Comparison of ENCODE assay signal across 7 cellular contexts in the genomic region with DNA sequence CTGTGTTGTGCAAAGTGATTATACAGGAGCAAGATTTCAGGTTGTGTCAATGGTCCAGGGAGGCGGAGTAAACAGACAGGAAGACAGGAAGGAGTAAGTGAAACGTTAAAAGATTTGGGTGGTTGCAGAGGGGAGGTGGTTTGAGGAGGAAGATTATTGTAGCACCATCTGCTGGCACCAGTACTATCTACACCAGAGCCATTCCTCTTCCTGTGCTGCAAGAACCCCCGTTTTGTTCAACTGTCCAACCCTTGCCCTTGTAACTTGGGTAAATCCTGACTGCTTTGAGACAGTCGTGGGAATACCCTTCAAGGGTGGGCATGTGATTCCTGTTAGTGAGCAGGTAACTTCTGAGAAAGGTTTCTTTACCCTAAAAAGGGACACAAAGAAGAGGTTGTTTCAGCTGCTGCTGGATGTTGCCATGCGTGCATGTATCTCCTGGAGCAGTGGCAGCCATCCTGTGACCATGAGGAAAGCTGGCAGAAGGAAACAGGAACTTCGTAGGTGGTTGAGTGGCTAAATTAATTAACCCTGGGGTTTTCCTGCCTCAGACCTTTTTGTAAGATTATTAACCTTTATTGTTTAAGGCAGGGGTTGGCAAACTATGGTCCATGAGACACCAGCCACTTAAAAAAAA.
DNase-seq lines count a peak whose midpoint lies in the region; ATAC-seq and TF ChIP-seq lines count a peak whose summit lies in the region.

No MANE protein-coding gene starts in this region.

- peaks cover 12% of the 10 kb centered on the region for H3K36me3 Mint-ChIP-seq in activated naive CD8-positive, alpha-beta T cell
- H3K36me3 Mint-ChIP-seq in osteocyte (ENCODE audit: unreplicated experiment) = peaks cover 2% of the 10 kb centered on the region
- no peaks in the 10 kb centered on the region for H3K36me3 Mint-ChIP-seq in glutamatergic neuron (ENCODE audit: unreplicated experiment)

- H3K9me3 Mint-ChIP-seq in activated naive CD8-positive, alpha-beta T cell (ENCODE audit: low read depth) = no peaks in the 10 kb centered on the region
- no peaks in the 10 kb centered on the region for H3K9me3 Mint-ChIP-seq in osteocyte (ENCODE audit: unreplicated experiment)
- peaks cover 2% of the 10 kb centered on the region for H3K9me3 Mint-ChIP-seq in glutamatergic neuron (ENCODE audit: unreplicated experiment)

- H3K4me1 Mint-ChIP-seq in activated naive CD8-positive, alpha-beta T cell (ENCODE audit: low read depth) = peaks cover 79% of the 10 kb centered on the region
- peaks cover 44% of the 10 kb centered on the region for H3K4me1 Mint-ChIP-seq in osteocyte (ENCODE audit: unreplicated experiment)
- no peaks in the 10 kb centered on the region for H3K4me1 Mint-ChIP-seq in glutamatergic neuron (ENCODE audit: low read depth, unreplicated experiment)

- H3K4me1 ChIP-seq in OCI-LY3 (ENCODE audit: low read length) (peaks cover 47% of the 10 kb centered on the region), esophagus squamous epithelium (peaks cover 0 to 13% (median 3%) of the 10 kb centered on the region in 3 donors)

- intact Hi-C loops in esophagus squamous epithelium (cut with DNase I) = no loop called here

- H3K27ac ChIP-seq in OCI-LY3 (ENCODE audit: low read length) (no peak overlapping the region), esophagus squamous epithelium (no peak overlapping the region)

- no peak for TF ChIP-seq POLR2A in esophagus squamous epithelium (IDR thresholded peaks at IDR 0.05)

- H3K36me3 ChIP-seq in OCI-LY3 (replicated peaks; ENCODE audit: low read depth, low read length) = no peaks in the 10 kb centered on the region
- no peaks in the 10 kb centered on the region for H3K36me3 ChIP-seq in esophagus squamous epithelium

- H3K9me3 ChIP-seq in OCI-LY3 (ENCODE audit: insufficient read depth, low read length) (no peaks in the 10 kb centered on the region), esophagus squamous epithelium (no peaks in the 10 kb centered on the region)

- H3K4me3 ChIP-seq in OCI-LY3 (ENCODE audit: low read length) (no peak overlapping the region), esophagus squamous epithelium (no peak overlapping the region)

- TF ChIP-seq CTCF in OCI-LY3 (IDR thresholded peaks at IDR 0.05; ENCODE audit: low read depth, low read length) (peak; percentile 55), osteocyte (IDR thresholded peaks at IDR 0.05) (peak; percentile 38), esophagus squamous epithelium (IDR thresholded peaks at IDR 0.05) (peak in 2 of 6 experiments; percentile 9 to 34), glutamatergic neuron (IDR thresholded peaks at IDR 0.05; ENCODE audit: partially characterized antibody, unreplicated experiment) (no peak)

- peak overlapping the region; percentile 62 for H3K4me3 Mint-ChIP-seq in activated naive CD8-positive, alpha-beta T cell
- H3K4me3 Mint-ChIP-seq in osteocyte (ENCODE audit: unreplicated experiment) (no peak overlapping the region), glutamatergic neuron (ENCODE audit: unreplicated experiment) (no peak overlapping the region)

- H3K4me2 ChIP-seq in OCI-LY3 (ENCODE audit: low read length) = peak overlapping the region; percentile 36

- no peaks in the 10 kb centered on the region for H4K20me1 ChIP-seq in OCI-LY3 (ENCODE audit: insufficient read depth, low read length)

- H3K9ac ChIP-seq in OCI-LY3 (ENCODE audit: low read length) = no peak overlapping the region

- peak; percentile 49 for ATAC-seq in GM18907 (IDR thresholded peaks at IDR 0.05; ENCODE audit: unreplicated experiment)

- H3K79me2 ChIP-seq in OCI-LY3 (ENCODE audit: low read length) = no peaks in the 10 kb centered on the region

- peak overlapping the region; percentile 76 for H3K27ac Mint-ChIP-seq in activated naive CD8-positive, alpha-beta T cell
- peak overlapping the region; percentile 8 for H3K27ac Mint-ChIP-seq in osteocyte (ENCODE audit: unreplicated experiment)
- no peak overlapping the region for H3K27ac Mint-ChIP-seq in glutamatergic neuron (ENCODE audit: unreplicated experiment)

- peak overlapping the region; percentile 56 for H2AFZ ChIP-seq in OCI-LY3 (ENCODE audit: low read depth, low read length)

- no peak for DNase-seq in osteocyte (ENCODE audit: extremely low spot score, unreplicated experiment)
- no peak for DNase-seq in esophagus squamous epithelium (lab: John Stamatoyannopoulos, UW)
- no peak for DNase-seq in NCI-H446 treated with DMSO at 0.1 percent for 48 hours (lab: John Stamatoyannopoulos, UW)
- no peak for DNase-seq in glutamatergic neuron

- H3K27me3 ChIP-seq in OCI-LY3 (ENCODE audit: low read depth, low read length) = 0 out of 2 replicates have a peak, but pooled peaks cover 3% of the 10 kb centered on the region
- no peaks in the 10 kb centered on the region for H3K27me3 ChIP-seq in esophagus squamous epithelium

- H3K27me3 Mint-ChIP-seq in activated naive CD8-positive, alpha-beta T cell = no peaks in the 10 kb centered on the region
- no peaks in the 10 kb centered on the region for H3K27me3 Mint-ChIP-seq in osteocyte (ENCODE audit: unreplicated experiment)
- H3K27me3 Mint-ChIP-seq in glutamatergic neuron (ENCODE audit: unreplicated experiment) = no peaks in the 10 kb centered on the region

- WGBS in esophagus squamous epithelium, 2 donors = 67 to 73% methylated on average over 6 of the region's 6 CpGs
